1 cellular context compared by ENCODE assay signal in the genomic region with DNA sequence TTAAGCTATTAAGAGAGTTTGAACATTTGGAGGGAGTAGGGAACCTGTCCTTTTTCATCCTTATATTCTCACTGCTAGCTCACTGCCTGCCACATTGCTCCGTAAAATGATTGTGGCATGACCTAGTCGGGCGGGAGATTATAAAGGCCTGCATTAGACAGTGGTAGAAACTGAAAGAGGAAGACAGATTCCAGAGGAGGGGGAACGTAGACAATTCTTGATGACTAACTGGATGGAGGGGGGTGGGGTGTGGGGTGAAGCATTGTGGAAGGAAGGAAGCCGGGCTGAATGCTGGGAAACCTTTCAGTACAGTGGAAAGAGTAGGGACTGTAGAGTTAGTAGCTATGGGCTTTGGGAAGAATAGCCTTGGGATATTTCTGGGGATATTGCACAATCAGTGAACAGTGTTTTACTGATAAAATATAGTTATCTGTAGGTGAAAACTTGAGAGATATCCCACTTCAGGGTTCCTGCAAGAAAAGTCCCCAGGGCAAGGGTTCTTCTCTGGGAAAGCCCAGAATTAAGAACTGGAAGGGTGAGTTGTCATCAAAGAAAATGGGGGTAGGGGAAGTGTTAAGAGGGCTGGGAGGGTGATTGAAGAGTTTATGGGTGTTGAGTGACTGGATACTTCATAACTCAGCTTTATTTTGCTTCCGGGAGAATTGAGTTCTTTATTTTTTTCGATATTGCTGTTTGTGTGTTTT.
TF ChIP-seq lines count a peak whose summit lies in the region.

No MANE protein-coding gene starts in this region.

TF ChIP-seq in H1, 55 proteins besides CTCF, POLR2A, EP300 and RAD21:
- TF ChIP-seq POLR2AphosphoS5 (IDR thresholded peaks at IDR 0.05; ENCODE audit: low read depth, low read length) (no peak), CEBPB (IDR thresholded peaks at IDR 0.05; ENCODE audit: low read depth, low read length) (peak; percentile 17; the same call in 1 of the 2 replicates)
TF ChIP-seq in H1: peak in this region for 1.
